In the genomic region with DNA sequence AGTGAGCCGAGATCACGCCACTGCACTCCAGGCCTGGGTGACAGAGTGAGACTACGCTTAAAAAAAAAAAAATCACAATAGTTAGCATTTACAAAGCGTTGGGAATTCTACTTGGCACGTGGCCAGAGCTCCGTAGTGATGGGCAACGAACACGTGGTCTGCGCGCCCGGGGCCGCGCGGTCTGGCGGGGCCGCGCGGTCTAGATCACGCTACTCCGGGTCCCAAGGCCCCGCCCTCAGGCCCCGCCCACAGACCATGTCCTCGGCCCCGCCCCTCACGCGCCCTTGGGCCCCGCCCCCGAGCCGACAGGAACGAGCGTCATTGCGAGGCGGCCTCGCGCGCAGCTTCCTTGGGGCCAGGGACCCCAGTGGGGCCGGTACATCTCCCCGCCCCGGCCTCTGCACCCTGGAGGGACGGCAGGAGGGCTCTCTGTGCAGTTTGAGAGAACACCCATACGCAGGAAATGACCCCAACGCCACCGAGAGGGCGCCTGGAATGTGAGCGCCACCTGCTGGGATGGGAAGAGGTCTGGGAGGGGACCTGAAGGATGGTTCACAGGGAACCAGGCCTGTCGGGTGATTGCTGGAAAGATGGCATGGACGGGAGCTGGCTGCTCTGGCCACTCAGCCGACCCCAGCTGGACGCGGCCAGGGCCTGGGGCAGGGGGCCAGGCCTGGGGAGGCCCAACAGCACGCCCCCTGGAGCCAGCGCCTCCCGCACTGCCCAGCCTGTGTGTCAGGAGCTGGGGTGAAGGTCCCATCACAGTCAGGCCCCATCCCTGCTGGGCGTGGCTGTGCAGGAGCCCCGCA, we compare ENCODE assay signal across 8 cellular contexts. TPM values are rescaled to one million over a fixed set of nuclear protein-coding genes. Genes with fewer than 3 reads are reported as not detected.
DNase-seq lines count a peak whose midpoint lies in the region; TF ChIP-seq lines count a peak whose summit lies in the region.

No MANE protein-coding gene starts in this region.

- no peaks in the 10 kb centered on the region for H3K9me2 ChIP-seq in MM.1S (replicated peaks; ENCODE audit: insufficient read depth, low read length)

- H3K79me2 ChIP-seq in MM.1S (ENCODE audit: low read length), result peaks cover 22% of the 10 kb centered on the region

- H3K18ac ChIP-seq in neuronal stem cell (ENCODE audit: low read length), result peak overlapping the region; percentile 97

- peaks cover 22% of the 10 kb centered on the region for H3K79me1 ChIP-seq in neuronal stem cell (ENCODE audit: low read depth, low read length)

- WGBS in neuronal stem cell (ENCODE audit: extremely low coverage in 2 of 2, insufficient read length in 2 of 2, insufficient replicate concordance in 1 of 2), 2 donors, result no CpG with 5 or more reads among the region's 55 CpGs

- peak overlapping the region; percentile 79; the same call in 1 of the 2 replicates for H3K27ac ChIP-seq in MM.1S (ENCODE audit: low read length)
- peak overlapping the region; percentile 87 for H3K27ac ChIP-seq in neuronal stem cell (replicated peaks; ENCODE audit: low read length)

- peak overlapping the region; percentile 66 for H3K9ac ChIP-seq in MM.1S (ENCODE audit: low read length)
- peak overlapping the region; percentile 93 for H3K9ac ChIP-seq in neuronal stem cell (ENCODE audit: low read depth, low read length, poor library complexity)

- no peak overlapping the region for H4K8ac ChIP-seq in neuronal stem cell (ENCODE audit: low read depth, low read length)

- H4K91ac ChIP-seq in neuronal stem cell (ENCODE audit: low read depth, low read length, poor library complexity), result no peak overlapping the region

- peaks cover 23% of the 10 kb centered on the region for H3K27me3 ChIP-seq in MM.1S (replicated peaks; ENCODE audit: insufficient read depth, low read length)
- peaks cover 0 to 4% (median 0%) of the 10 kb centered on the region in 3 experiments for H3K27me3 ChIP-seq in neuronal stem cell (ENCODE audit: control insufficient read depth in 3 of 3, insufficient read depth in 3 of 3, low read depth in 1 of 3, low read length in 3 of 3)

- H3F3A ChIP-seq in MM.1S (ENCODE audit: insufficient read depth, low read length), result peaks cover 21% of the 10 kb centered on the region

- no peak overlapping the region for H2BK120ac ChIP-seq in neuronal stem cell (ENCODE audit: low read depth, low read length)

- no peak overlapping the region for H2BK15ac ChIP-seq in neuronal stem cell (ENCODE audit: low read length)

- H3K4me3 ChIP-seq in MM.1S (ENCODE audit: low read length) (peak overlapping the region; percentile 80), neuronal stem cell (ENCODE audit: low read length in 2 of 2) (peak overlapping the region; percentile 68 to 86)

- H3K4me1 ChIP-seq in MM.1S (ENCODE audit: low read length), result peaks cover 17% of the 10 kb centered on the region
- H3K4me1 ChIP-seq in neuronal stem cell (ENCODE audit: control insufficient read depth in 2 of 2, insufficient read depth in 1 of 2, low read depth in 1 of 2, low read length in 2 of 2), result peaks cover 12 to 19% of the 10 kb centered on the region in 2 donors

- H3K14ac ChIP-seq in neuronal stem cell (ENCODE audit: low read length), result peak overlapping the region; percentile 84

- no peak overlapping the region for H3K4ac ChIP-seq in neuronal stem cell (ENCODE audit: low read length)

- H2BK5ac ChIP-seq in neuronal stem cell (ENCODE audit: low read length), result no peak overlapping the region

- H3K9me3 ChIP-seq in MM.1S (replicated peaks; ENCODE audit: insufficient read depth, low read length), result no peaks in the 10 kb centered on the region
- H3K9me3 ChIP-seq in neuronal stem cell (replicated peaks in 1 of 2; ENCODE audit: control insufficient read depth in 2 of 2, insufficient read depth in 1 of 2, low read depth in 1 of 2, low read length in 2 of 2), result no peaks in the 10 kb centered on the region

- peak overlapping the region; percentile 82 for H2BK12ac ChIP-seq in neuronal stem cell (ENCODE audit: low read length)

- TF ChIP-seq CTCF in MM.1S (IDR thresholded peaks at IDR 0.05; ENCODE audit: low read length), result peak; percentile 89

- peak; percentile 90 for DNase-seq in EL
- DNase-seq in H4 (ENCODE audit: low spot score), result peak; percentile 88
- DNase-seq in MM.1S, result peak; percentile 93
- DNase-seq in SHP77 (lab: John Stamatoyannopoulos, UW), result peak; percentile 72 to 85
- peak; percentile 94 for DNase-seq in activated gamma-delta T cell treated with anti-CD3 and anti-CD28 coated beads, Interleukin-2, amount 50 U/mL, for 16 hours (ENCODE audit: low read depth)
- DNase-seq in foreskin melanocyte, result peak; percentile 96
- DNase-seq in neuronal stem cell (ENCODE audit: low spot score), result peak; percentile 92
- peak; percentile 79 for DNase-seq in stromal cell of bone marrow (ENCODE audit: low read depth)

- peak overlapping the region; percentile 28 for H2AK5ac ChIP-seq in neuronal stem cell (ENCODE audit: low read depth, low read length)

- H3K36me3 ChIP-seq in MM.1S (replicated peaks; ENCODE audit: insufficient read depth, low read length), result no peaks in the 10 kb centered on the region
- peaks cover 6 to 18% of the 10 kb centered on the region in 2 donors for H3K36me3 ChIP-seq in neuronal stem cell (replicated peaks in 1 of 2; ENCODE audit: control insufficient read depth in 2 of 2, insufficient read depth in 2 of 2, low read length in 2 of 2)

- H3K4me2 ChIP-seq in MM.1S (ENCODE audit: low read depth, low read length) (peak overlapping the region; percentile 83), neuronal stem cell (ENCODE audit: insufficient read depth, low read length, poor library complexity, severe bottlenecking) (peak overlapping the region; percentile 89)

- no peaks in the 10 kb centered on the region for H4K20me1 ChIP-seq in MM.1S (ENCODE audit: insufficient read depth, low read length)

- H2AFZ ChIP-seq in MM.1S (ENCODE audit: low read length) (peak overlapping the region; percentile 72), neuronal stem cell (ENCODE audit: low read length) (peak overlapping the region; percentile 93)

- H3K23ac ChIP-seq in neuronal stem cell (ENCODE audit: low read depth, low read length, poor library complexity), result peak overlapping the region; percentile 81

RNA-seq across cellular contexts. Expression of a gene that starts 2.0 kb away (rescaled TPM):
- total RNA-seq in H4 (2014; rRNA removed; shearing (Covaris generic)), result 15.0 and 26.7 TPM in 2 replicates
- polyA plus RNA-seq in neuronal stem cell (2013, experiment 1 of 2), result 27.4 TPM
- polyA plus RNA-seq in neuronal stem cell (2013, experiment 2 of 2), result 26.0 TPM

RNA-seq across cellular contexts. Expression of a gene that starts 6.3 kb away (rescaled TPM):
- total RNA-seq in H4 (2014; rRNA removed; shearing (Covaris generic)), result not detected in 2 replicates
- 2.8 TPM for polyA plus RNA-seq in neuronal stem cell (2013, experiment 1 of 2)
- polyA plus RNA-seq in neuronal stem cell (2013, experiment 2 of 2), result 1.9 TPM

RNA-seq across cellular contexts. Expression of a gene that starts 33.3 kb away (rescaled TPM):
- total RNA-seq in H4 (2014; rRNA removed; shearing (Covaris generic)), result 1.9 TPM in 1 of 2 replicates, not detected in the other
- polyA plus RNA-seq in neuronal stem cell (2013, experiment 1 of 2), result 15.1 TPM
- polyA plus RNA-seq in neuronal stem cell (2013, experiment 2 of 2), result 13.4 TPM

RNA-seq across cellular contexts. Expression of a gene that starts 54.1 kb away (rescaled TPM):
- 2.4 and 3.0 TPM in 2 replicates for total RNA-seq in H4 (2014; rRNA removed; shearing (Covaris generic))
- 0.40 TPM for polyA plus RNA-seq in neuronal stem cell (2013, experiment 1 of 2)
- polyA plus RNA-seq in neuronal stem cell (2013, experiment 2 of 2), result 0.40 TPM

RNA-seq across cellular contexts. Expression of a gene that starts 58.9 kb away (rescaled TPM):
- 150 and 205 TPM in 2 replicates for total RNA-seq in H4 (2014; rRNA removed; shearing (Covaris generic))
- 35.7 TPM for polyA plus RNA-seq in neuronal stem cell (2013, experiment 1 of 2)
- 35.1 TPM for polyA plus RNA-seq in neuronal stem cell (2013, experiment 2 of 2)

Comparison
In these comparisons a context has a peak if more than half of its experiments do, and no peak if none do; other contexts are left out.
1. Peak in every context shown above with its lines: DNase-seq, H3K4me3 ChIP-seq and H3K27ac ChIP-seq.